ENCODE assay signal across 8 cellular contexts in genomic region chr7:44258423-44258760, GRCh38. TPM values are rescaled to one million over a fixed set of nuclear protein-coding genes. Genes with fewer than 3 reads are reported as not detected.
A peak's percentile ranks its signal among the peaks of the same experiment; 100 is the strongest.
DNase-seq lines count a peak whose midpoint lies in the region; ATAC-seq and TF ChIP-seq lines count a peak whose summit lies in the region.

No MANE protein-coding gene starts in this region.

- H3K36me3 Mint-ChIP-seq in activated naive CD4-positive, alpha-beta T cell treated with anti-CD3 and anti-CD28 coated beads, Interleukin-2, amount 50 U/mL, for 72 hours, result no peaks in the 10 kb centered on the region

- no peak for DNase-seq in heart right ventricle
- no peak for DNase-seq in Right ventricle myocardium inferior (ENCODE audit: missing footprints)
- no peak for DNase-seq in activated naive CD4-positive, alpha-beta T cell treated with anti-CD3 and anti-CD28 coated beads, Interleukin-2, amount 50 U/mL, for 72 hours (ENCODE audit: low spot score in 2 of 2)
- DNase-seq in lower lobe of right lung, result no peak
- DNase-seq in transverse colon, result no peak
- DNase-seq in NCI-H2107 (lab: John Stamatoyannopoulos, UW), result no peak

- H3K27ac ChIP-seq in heart right ventricle (peak overlapping the region; percentile 55 to 98 (median 88)), lower lobe of right lung (peak overlapping the region; percentile 43), transverse colon (peak overlapping the region in 3 of 4 donors; percentile 13 to 49 (median 37))

- intact Hi-C loops in heart right ventricle (cut with DNase I) (loop anchor here in 3 of 10 donors (5.0 kb wide), 2 partner anchors 34 to 64 kb away; no protein-coding TSS in a partner anchor), Right ventricle myocardium inferior (cut with DNase I) (loop anchor here (5.0 kb wide), 2 partner anchors 34 to 49 kb away; no protein-coding TSS in a partner anchor), lower lobe of right lung (cut with DNase I) (no loop called here), transverse colon (cut with DNase I; ENCODE audit: low total_unique reads) (no loop called here)

- TF ChIP-seq CTCF in heart right ventricle (IDR thresholded peaks at IDR 0.05) (no peak), lower lobe of right lung (IDR thresholded peaks at IDR 0.05) (no peak), transverse colon (IDR thresholded peaks at IDR 0.05) (no peak)

- no peak for TF ChIP-seq POLR2A in transverse colon (IDR thresholded peaks at IDR 0.05)

- H3K4me1 ChIP-seq in heart right ventricle (peaks cover 36 to 85% (median 74%) of the 10 kb centered on the region in 9 donors), lower lobe of right lung (peaks cover 35% of the 10 kb centered on the region), transverse colon (peaks cover 6 to 16% (median 14%) of the 10 kb centered on the region in 4 donors)

- peak in 1 of 8 donors; percentile 1 for ATAC-seq in heart right ventricle
- ATAC-seq in Right ventricle myocardium inferior, result no peak
- ATAC-seq in activated naive CD4-positive, alpha-beta T cell treated with anti-CD3 and anti-CD28 coated beads, Interleukin-2, amount 50 U/mL, for 72 hours, result peak in 1 of 2 donors; percentile 5
- ATAC-seq in lower lobe of right lung, result no peak
- no peak for ATAC-seq in GM21529 (IDR thresholded peaks at IDR 0.05; ENCODE audit: unreplicated experiment)
- ATAC-seq in GM21825 (IDR thresholded peaks at IDR 0.05; ENCODE audit: unreplicated experiment), result no peak

- H3K36me3 ChIP-seq in heart right ventricle (no peaks in the 10 kb centered on the region), lower lobe of right lung (no peaks in the 10 kb centered on the region), transverse colon (no peaks in the 10 kb centered on the region)

- H3K27me3 ChIP-seq in heart right ventricle, result no peaks in the 10 kb centered on the region
- peaks cover 8% of the 10 kb centered on the region for H3K27me3 ChIP-seq in lower lobe of right lung (ENCODE audit: low read depth)
- H3K27me3 ChIP-seq in transverse colon, result peaks cover 4% of the 10 kb centered on the region

- peaks cover 3 to 7% of the 10 kb centered on the region in 2 donors for H3K9me3 Mint-ChIP-seq in activated naive CD4-positive, alpha-beta T cell treated with anti-CD3 and anti-CD28 coated beads, Interleukin-2, amount 50 U/mL, for 72 hours

- no peak for TF ChIP-seq EP300 in transverse colon (IDR thresholded peaks at IDR 0.05; ENCODE audit: low read depth)

- in situ Hi-C loops in transverse colon (cut with MboI; ENCODE audit: low pct_ligation_motif_present in 1 of 4, low pct_unique_long_range_greater_than_20kb in 1 of 4, low sequenced_read_pairs in 3 of 4), result no loop called here

- no peak overlapping the region for H3K4me3 ChIP-seq in heart right ventricle
- H3K4me3 ChIP-seq in lower lobe of right lung, result no peak overlapping the region
- H3K4me3 ChIP-seq in transverse colon, result no peak overlapping the region

- 49 to 54% methylated on average over 4 of the region's 4 CpGs for WGBS in heart right ventricle, 2 donors
- 81% methylated on average over 4 of the region's 4 CpGs; no CpG with 5 or more reads in 1 of the 2 donors for WGBS in transverse colon (ENCODE audit: low coverage in 1 of 2), 2 donors

- H3K9me3 ChIP-seq in heart right ventricle (no peaks in the 10 kb centered on the region), lower lobe of right lung (no peaks in the 10 kb centered on the region), transverse colon (no peaks in the 10 kb centered on the region)

- H3K27ac Mint-ChIP-seq in activated naive CD4-positive, alpha-beta T cell treated with anti-CD3 and anti-CD28 coated beads, Interleukin-2, amount 50 U/mL, for 72 hours, result peak overlapping the region; percentile 95

RNA-seq across cellular contexts. Expression of gene YKT6, which starts 57.6 kb away (rescaled TPM):
- total RNA-seq in heart right ventricle (10 to 100 TPM; 42.2 to 58.2 (median 47.7) TPM), Right ventricle myocardium inferior (58.0 TPM), lower lobe of right lung (58.7 TPM), transverse colon (10 to 100 TPM; 46.6 to 80.1 (median 68.0) TPM)
- polyA plus RNA-seq in heart right ventricle, result 10 to 100 TPM; 27.7 to 79.6 TPM
- 10 to 100 TPM; 45.2 to 72.9 TPM for total RNA-seq in activated naive CD4-positive, alpha-beta T cell treated with anti-CD3 and anti-CD28 coated beads, Interleukin-2, amount 50 U/mL, for 72 hours

Comparison
In these comparisons a context has a peak if more than half of its experiments do, and no peak if none do; other contexts are left out.
1. H3K27ac ChIP-seq: peak in every context shown above with its lines; median percentile 88 in heart right ventricle; 43 in lower lobe of right lung; 37 in transverse colon.